22 cellular contexts compared by ENCODE assay signal in genomic region chr4:4507403-4507802, GRCh38.
"Had no signal": no experiment of that assay in that cellular context is flagged by ENCODE, and none has a peak within 500 bp of the region (broad histone marks: within the 10 kb centered on the region; RNA-seq: fewer than 3 reads in every experiment).

No MANE protein-coding gene starts in this region.

- H3K4me1 ChIP-seq: ascending aorta had no signal

- H3K27ac ChIP-seq: ascending aorta had no signal

- H3K36me3 ChIP-seq: ascending aorta had no signal

- H3K27me3 ChIP-seq: ascending aorta, body of pancreas had no signal

- H3K4me3 ChIP-seq: body of pancreas, K562 had no signal

- H3K9me3 ChIP-seq: ascending aorta, body of pancreas had no signal

- ATAC-seq: activated CD8-positive, alpha-beta memory T cell treated with anti-CD3 and anti-CD28 coated beads, Interleukin-2, amount 10 ng/mL, durations not matched to agents 7 days and 5 days had no signal

- DNase-seq: activated B cell treated with CpG ODN at 0.5 μM for 24 hours; activated CD4-positive, alpha-beta T cell treated with anti-CD3 and anti-CD28 coated beads for 1 hour; activated CD4-positive, alpha-beta T cell treated with anti-CD3 and anti-CD28 coated beads, Interleukin-2, amount 10 ng/mL, durations not matched to agents 24 days and 14 days; activated CD4-positive, alpha-beta T cell treated with anti-CD3 and anti-CD28 coated beads, Interleukin-2, amount 50 U/mL, for 48 hours; activated CD8-positive, alpha-beta memory T cell treated with anti-CD3 and anti-CD28 coated beads, Interleukin-2, amount 10 ng/mL, durations not matched to agents 7 days and 5 days; activated effector memory CD4-positive, alpha-beta T cell treated with Interleukin-2 at 50 U/mL for 16 hours; activated naive CD4-positive, alpha-beta T cell; activated T-cell treated with anti-CD3 and anti-CD28 coated beads, Interleukin-2, amount 50 U/mL, for 24 hours; NCI-H1048; NCI-H146; NCI-H1930; NCI-H2171; NCI-H2227 treated with DMSO at 0.1 percent for 48 hours; NCI-H446 treated with DMSO at 0.1 percent for 48 hours; NCI-H524 treated with DMSO at 0.1 percent for 48 hours; NCI-H774; SIG-M5; T-helper 17 cell; T-helper 9 cell had no signal
